In the genomic region with DNA sequence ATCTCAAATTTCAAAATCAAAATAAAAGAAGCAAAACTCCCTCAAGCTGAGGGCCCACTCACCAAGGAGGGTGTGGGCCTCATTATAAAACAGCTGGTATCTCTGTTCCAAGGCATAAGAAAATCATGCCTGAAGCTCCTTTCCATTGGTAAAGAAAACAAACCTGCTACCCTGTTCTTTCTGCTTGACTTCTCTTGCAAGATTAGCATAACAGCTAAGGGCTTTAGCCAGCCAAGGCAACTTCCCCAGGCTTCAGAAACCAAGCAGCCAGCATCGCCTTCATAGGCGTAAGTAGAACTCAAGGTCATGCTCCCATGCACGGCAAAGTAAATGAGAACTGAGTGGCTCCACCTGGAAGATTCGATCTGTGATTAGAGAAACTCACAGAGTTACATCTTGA, we compare ENCODE assay signal across 16 cellular contexts. TPM values are rescaled to one million over a fixed set of nuclear protein-coding genes. Genes with fewer than 3 reads are reported as not detected.
DNase-seq lines count a peak whose midpoint lies in the region; ATAC-seq and TF ChIP-seq lines count a peak whose summit lies in the region.
"Had no signal": no experiment of that assay in that cellular context is flagged by ENCODE, and none has a peak within 500 bp of the region (broad histone marks: within the 10 kb centered on the region; RNA-seq: fewer than 3 reads in every experiment).

No MANE protein-coding gene starts in this region.

- no peak for TF ChIP-seq CTCF in uterus (IDR thresholded peaks at IDR 0.05)

- ATAC-seq in GM21529 (IDR thresholded peaks at IDR 0.05; ENCODE audit: unreplicated experiment) (peak; percentile 55), HG03571 (IDR thresholded peaks at IDR 0.05; ENCODE audit: unreplicated experiment) (no peak), HG02981 (IDR thresholded peaks at IDR 0.05; ENCODE audit: unreplicated experiment) (no peak)
- ATAC-seq: activated T-cell treated with anti-CD3 and anti-CD28 coated beads, Interleukin-2, amount 50 U/mL, for 72 hours; HepG2; naive thymus-derived CD8-positive, alpha-beta T cell had no signal

- intact Hi-C loops in uterus (cut with DNase I; ENCODE audit: low total_unique reads), result no loop called here

- H3K4me3 ChIP-seq in uterus, result no peak overlapping the region
- H3K4me3 ChIP-seq: upper lobe of left lung had no signal

- H3K27ac ChIP-seq in layer of hippocampus (ENCODE audit: low read depth, low read length) (peak overlapping the region; percentile 58), uterus (no peak overlapping the region)
- H3K27ac ChIP-seq: upper lobe of left lung had no signal

- TF ChIP-seq POLR2A in uterus (IDR thresholded peaks at IDR 0.05), result no peak

- H3K36me3 ChIP-seq in uterus, result no peaks in the 10 kb centered on the region
- H3K36me3 ChIP-seq: upper lobe of left lung had no signal

- no peaks in the 10 kb centered on the region for H3K9me3 ChIP-seq in uterus
- H3K9me3 ChIP-seq: SK-N-SH, upper lobe of left lung had no signal

- H3K27me3 ChIP-seq in layer of hippocampus (ENCODE audit: control insufficient read depth, insufficient read depth, low read length) (no peaks in the 10 kb centered on the region), uterus (peaks cover 0 to 2% of the 10 kb centered on the region in 2 donors)
- H3K27me3 ChIP-seq: upper lobe of left lung had no signal

- DNase-seq in Caki2 (ENCODE audit: low read depth) (peak; percentile 67), RPMI7951 (ENCODE audit: low read depth) (peak; percentile 5), uterus (no peak)
- DNase-seq in activated CD4-positive, CD25-positive, alpha-beta regulatory T cell treated with anti-CD3 and anti-CD28 coated beads, Interleukin-2, amount 50 U/mL, for 72 hours, result no peak
- DNase-seq: activated T-cell treated with anti-CD3 and anti-CD28 coated beads, Interleukin-2, amount 50 U/mL, for 72 hours; DMS53; erythroblast; naive thymus-derived CD8-positive, alpha-beta T cell; SK-N-SH; small intestine; upper lobe of left lung had no signal

- H3K4me1 ChIP-seq in uterus, result peaks cover 0 to 4% of the 10 kb centered on the region in 2 donors

- in situ Hi-C loops in Caki2 (cut with HindIII; ENCODE audit: low pct_unique_long_range_greater_than_20kb, low sequenced_read_pairs), result no loop called here

RNA-seq across cellular contexts. Expression of a gene that starts 3.0 kb away (rescaled TPM):
- not detected in 2 replicates for total RNA-seq in Caki2 (2014; rRNA removed; shearing (Covaris generic); ENCODE audit: low replicate concordance)
- not detected in 2 replicates for total RNA-seq in RPMI7951 (2014; rRNA removed; shearing (Covaris generic))
- total RNA-seq in uterus, result under 1 TPM in 3 of 4 donors, not detected in 1; 0.24 to 0.28 (median 0.26) TPM
- total RNA-seq: activated T-cell treated with anti-CD3 and anti-CD28 coated beads, Interleukin-2, amount 50 U/mL, for 72 hours; HepG2; naive thymus-derived CD8-positive, alpha-beta T cell had no signal

Comparison
In these comparisons a context has a peak if more than half of its experiments do, and no peak if none do; other contexts are left out.
1. DNase-seq: peak in Caki2 (single experiment) and RPMI7951 (single experiment); none in activated CD4-positive, CD25-positive, alpha-beta regulatory T cell treated with anti-CD3 and anti-CD28 coated beads, Interleukin-2, amount 50 U/mL, for 72 hours (single experiment) and uterus (0 of 2).